ENCODE assay signal across 15 cellular contexts in the genomic region with DNA sequence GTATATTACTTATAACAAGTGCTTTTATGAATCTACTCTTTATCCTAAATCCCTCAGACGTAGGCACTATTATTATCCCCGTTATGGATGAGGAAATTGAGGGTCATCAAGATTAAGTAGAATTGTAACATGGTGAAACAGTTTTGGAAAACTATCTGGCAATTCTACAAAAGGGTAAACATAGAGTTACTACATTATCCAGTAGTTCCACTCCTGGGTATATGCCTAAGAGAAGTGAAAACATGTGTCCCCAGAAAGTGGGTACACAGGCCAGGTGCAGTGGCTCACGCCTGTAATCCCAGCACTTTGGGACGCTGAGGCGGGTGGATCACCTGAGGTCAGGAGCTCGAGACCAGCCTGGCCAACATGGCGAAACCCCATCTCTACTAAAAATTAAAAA. TPM values are rescaled to one million over a fixed set of nuclear protein-coding genes. Genes with fewer than 3 reads are reported as not detected.
A peak's percentile ranks its signal among the peaks of the same experiment; 100 is the strongest.
DNase-seq lines count a peak whose midpoint lies in the region; ATAC-seq, FAIRE-seq and TF ChIP-seq lines count a peak whose summit lies in the region.
"Not testable (repeated sequence)": the region's sequence is repeated elsewhere in the genome, so short reads cannot be mapped to it uniquely, and the experiment has no call there.
"Had no signal": no experiment of that assay in that cellular context is flagged by ENCODE, and none has a peak within 500 bp of the region (broad histone marks: within the 10 kb centered on the region; RNA-seq: fewer than 3 reads in every experiment).

No MANE protein-coding gene starts in this region.

- not testable (repeated sequence) for TF ChIP-seq RAD21 in A549 (conservative IDR thresholded peaks at IDR 0.05 in 1 of 2, IDR thresholded peaks at IDR 0.05 in 1 of 2)
- peak in 1 of 2 donors; percentile 23 for TF ChIP-seq RAD21 in liver (IDR thresholded peaks at IDR 0.05)

- H3K27ac Mint-ChIP-seq in central memory CD8-positive, alpha-beta T cell (ENCODE audit: low read depth) = peak overlapping the region; percentile 61

- not testable (repeated sequence) for H3K36me3 ChIP-seq in right atrium auricular region; liver (ENCODE audit: control insufficient read depth in 4 of 4, insufficient read depth in 3 of 4, low read depth in 1 of 4, low read length in 3 of 4); neutrophil

- not testable (repeated sequence) for TF ChIP-seq CTCF in A549 (IDR thresholded peaks at IDR 0.05); right atrium auricular region (IDR thresholded peaks at IDR 0.05); liver (IDR thresholded peaks at IDR 0.05; ENCODE audit: low read depth, low read length, missing input control); neutrophil (IDR thresholded peaks at IDR 0.05)

- not testable (repeated sequence) for H3K9me3 Mint-ChIP-seq in central memory CD8-positive, alpha-beta T cell

- not testable (repeated sequence) for TF ChIP-seq POLR2A in A549 (IDR thresholded peaks at IDR 0.05; ENCODE audit: low read length)

- FAIRE-seq in A549 (lab: Jason Lieb, UNC) = peak; percentile 88

- POLR2A ChIA-PET in A549 (lab: Yijun Ruan, JAX) = not testable (repeated sequence)

- H3K4me1 Mint-ChIP-seq in central memory CD8-positive, alpha-beta T cell = peaks cover 40% of the 10 kb centered on the region

- H3K4me3 ChIP-seq in A549; right atrium auricular region; liver (ENCODE audit: low read depth in 1 of 3, low read length in 3 of 3); neutrophil (ENCODE audit: low read depth in 1 of 2, low read length in 1 of 2): not testable (repeated sequence)

- H3K27me3 ChIP-seq in right atrium auricular region; liver (ENCODE audit: control insufficient read depth in 4 of 4, insufficient read depth in 4 of 4, low read length in 3 of 4); neutrophil: not testable (repeated sequence)

- not testable (repeated sequence) for H3K4me3 Mint-ChIP-seq in central memory CD8-positive, alpha-beta T cell

- H3K4me1 ChIP-seq in A549 (peaks cover 16% of the 10 kb centered on the region), liver (ENCODE audit: control insufficient read depth in 4 of 4, insufficient read depth in 4 of 4, low read length in 3 of 4) (peaks cover 0 to 15% (median 0%) of the 10 kb centered on the region in 4 donors)
- H3K4me1 ChIP-seq in right atrium auricular region; neutrophil (ENCODE audit: control insufficient read depth in 1 of 2, insufficient read depth in 1 of 2, low read depth in 1 of 2, low read length in 1 of 2): not testable (repeated sequence)

- not testable (repeated sequence) for H3K4me2 ChIP-seq in A549

- H3K36me3 Mint-ChIP-seq in central memory CD8-positive, alpha-beta T cell (ENCODE audit: insufficient read depth) = not testable (repeated sequence)

- WGBS in A549 (ENCODE audit: missing lambda C conversion rate) = 91% methylated on average over 7 of the region's 7 CpGs
- WGBS in liver = 53% methylated on average over 7 of the region's 7 CpGs

- DNase-seq in A549 (ENCODE audit: low read depth in 1 of 2, low spot score in 1 of 2); central memory CD8-positive, alpha-beta T cell (ENCODE audit: low spot score in 2 of 2): not testable (repeated sequence)
- peak; percentile 18 for DNase-seq in right atrium auricular region (ENCODE audit: low spot score)

- H3K27ac ChIP-seq in A549, right atrium auricular region: not testable (repeated sequence)
- H3K27ac ChIP-seq in liver (ENCODE audit: low read depth in 1 of 2, low read length in 2 of 2) (peak overlapping the region in 1 of 2 donors; percentile 49), neutrophil (peak overlapping the region; percentile 15)

- not testable (repeated sequence) for H3K27me3 Mint-ChIP-seq in central memory CD8-positive, alpha-beta T cell

- CTCF ChIA-PET in A549 (lab: Yijun Ruan, JAX) = interaction anchor here (0.6 to 3.2 kb wide), 6 partner anchors 8 to 643 kb away, joined by 3 to 13 read pairs (median 4); partner anchors contain the start of gene KCNH4

- ATAC-seq in A549; central memory CD8-positive, alpha-beta T cell (replicated peaks; ENCODE audit: extremely low read depth, poor library complexity, severe bottlenecking): not testable (repeated sequence)

- TF ChIP-seq EP300 in A549 (IDR thresholded peaks at IDR 0.05) = not testable (repeated sequence)

- H3K9ac ChIP-seq in liver (ENCODE audit: low read depth in 1 of 2, low read length in 2 of 2) = not testable (repeated sequence)

- not testable (repeated sequence) for H3K9me3 ChIP-seq in A549; right atrium auricular region; liver (ENCODE audit: control insufficient read depth in 4 of 4, low read length in 3 of 4); neutrophil

TF ChIP-seq in liver, 16 proteins besides CTCF, POLR2A, EP300 and RAD21 (continues in another document):
- TF ChIP-seq GABPA (IDR thresholded peaks at IDR 0.05 in 1 of 2, conservative IDR thresholded peaks at IDR 0.05 in 1 of 2) (peak in 1 of 2 donors; percentile 35), ATF3 (IDR thresholded peaks at IDR 0.05) (peak; percentile 48), FOXA2 (IDR thresholded peaks at IDR 0.05) (peak; percentile 81), SP1 (IDR thresholded peaks at IDR 0.05) (peak; percentile 42), HNF4A (conservative IDR thresholded peaks at IDR 0.05) (peak; percentile 40 to 60), NR2F2 (IDR thresholded peaks at IDR 0.05) (peak; percentile 37)
- TF ChIP-seq, protein P1, sequence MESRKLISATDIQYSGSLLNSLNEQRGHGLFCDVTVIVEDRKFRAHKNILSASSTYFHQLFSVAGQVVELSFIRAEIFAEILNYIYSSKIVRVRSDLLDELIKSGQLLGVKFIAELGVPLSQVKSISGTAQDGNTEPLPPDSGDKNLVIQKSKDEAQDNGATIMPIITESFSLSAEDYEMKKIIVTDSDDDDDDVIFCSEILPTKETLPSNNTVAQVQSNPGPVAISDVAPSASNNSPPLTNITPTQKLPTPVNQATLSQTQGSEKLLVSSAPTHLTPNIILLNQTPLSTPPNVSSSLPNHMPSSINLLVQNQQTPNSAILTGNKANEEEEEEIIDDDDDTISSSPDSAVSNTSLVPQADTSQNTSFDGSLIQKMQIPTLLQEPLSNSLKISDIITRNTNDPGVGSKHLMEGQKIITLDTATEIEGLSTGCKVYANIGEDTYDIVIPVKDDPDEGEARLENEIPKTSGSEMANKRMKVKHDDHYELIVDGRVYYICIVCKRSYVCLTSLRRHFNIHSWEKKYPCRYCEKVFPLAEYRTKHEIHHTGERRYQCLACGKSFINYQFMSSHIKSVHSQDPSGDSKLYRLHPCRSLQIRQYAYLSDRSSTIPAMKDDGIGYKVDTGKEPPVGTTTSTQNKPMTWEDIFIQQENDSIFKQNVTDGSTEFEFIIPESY (IDR thresholded peaks at IDR 0.05) = peak; percentile 72

RNA-seq across cellular contexts. Expression of gene STAT5B, which starts 36.6 kb away (rescaled TPM):
- polyA plus RNA-seq in A549 (2011; rRNA removed) (37.6 and 51.7 TPM in 2 replicates), A549 (2017; fragmentation: RNase III; extraction: RNeasy Plus Mini Kit Qiagen cat#74134 plus additional on column Dnase treatment) (29.4 to 33.1 TPM (median 31.2 TPM) in 3 replicates), liver (10 to 100 TPM in 1 of 2 donors, 1 to 10 TPM in 1; 6.7 to 12.1 TPM)
- 24.8 and 30.3 TPM in 2 replicates for polyA plus RNA-seq in A549 (2012; cell fraction: cytosol; rRNA removed)
- polyA plus RNA-seq in A549 (2012; cell fraction: nucleus; rRNA removed) = 66.8 and 69.5 TPM in 2 replicates
- 41.5 and 41.7 TPM in 2 replicates for polyA minus RNA-seq in A549 (2011; rRNA and poly(A)+ RNA removed)
- total RNA-seq in right atrium auricular region (10 to 100 TPM; 31.4 to 49.1 TPM), liver (10 to 100 TPM; 31.0 to 33.9 TPM)

RNA-seq across cellular contexts. Expression of gene GHDC, which starts 45.3 kb away (rescaled TPM):
- polyA plus RNA-seq in A549 (2011; rRNA removed) (12.3 and 14.2 TPM in 2 replicates), A549 (2017; fragmentation: RNase III; extraction: RNeasy Plus Mini Kit Qiagen cat#74134 plus additional on column Dnase treatment) (19.4 to 25.7 TPM (median 23.4 TPM) in 3 replicates), liver (10 to 100 TPM; 10.5 to 14.2 TPM)
- polyA plus RNA-seq in A549 (2012; cell fraction: cytosol; rRNA removed) = 10.2 and 15.0 TPM in 2 replicates
- 32.5 and 54.6 TPM in 2 replicates for polyA plus RNA-seq in A549 (2012; cell fraction: nucleus; rRNA removed)
- polyA minus RNA-seq in A549 (2011; rRNA and poly(A)+ RNA removed) = 13.2 and 13.7 TPM in 2 replicates
- total RNA-seq in right atrium auricular region (10 to 100 TPM; 13.1 to 19.3 TPM), liver (10 to 100 TPM; 10.0 to 17.6 TPM)

RNA-seq across cellular contexts. Expression of gene STAT5A, which starts 48.7 kb away (rescaled TPM):
- polyA plus RNA-seq in A549 (2011; rRNA removed) (2.2 and 3.1 TPM in 2 replicates), A549 (2017; fragmentation: RNase III; extraction: RNeasy Plus Mini Kit Qiagen cat#74134 plus additional on column Dnase treatment) (3.9 to 4.4 TPM (median 4.0 TPM) in 3 replicates), liver (1 to 10 TPM; 1.7 to 4.0 TPM)
- polyA plus RNA-seq in A549 (2012; cell fraction: cytosol; rRNA removed) = 2.6 and 3.3 TPM in 2 replicates
- 5.6 and 7.9 TPM in 2 replicates for polyA plus RNA-seq in A549 (2012; cell fraction: nucleus; rRNA removed)
- 2.9 and 4.3 TPM in 2 replicates for polyA minus RNA-seq in A549 (2011; rRNA and poly(A)+ RNA removed)
- total RNA-seq in right atrium auricular region (10 to 100 TPM; 16.9 to 51.2 TPM), liver (10 to 100 TPM; 13.7 to 37.7 TPM)

RNA-seq across cellular contexts. Expression of gene HCRT, which starts 54.3 kb away (rescaled TPM):
- polyA plus RNA-seq in A549 (2011; rRNA removed) = not detected in 2 replicates
- polyA plus RNA-seq in A549 (2012; cell fraction: cytosol; rRNA removed) = not detected in 2 replicates
- polyA plus RNA-seq in A549 (2012; cell fraction: nucleus; rRNA removed) = not detected in 2 replicates
- 0.18 TPM in 1 of 3 replicates, not detected in the others for polyA plus RNA-seq in A549 (2017; fragmentation: RNase III; extraction: RNeasy Plus Mini Kit Qiagen cat#74134 plus additional on column Dnase treatment)
- not detected in 2 replicates for polyA minus RNA-seq in A549 (2011; rRNA and poly(A)+ RNA removed)
- not detected for total RNA-seq in right atrium auricular region
- total RNA-seq in liver = not detected
- polyA plus RNA-seq in liver = not detected
- total RNA-seq: A172; A673; CD4-positive, alpha-beta memory T cell; CD4-positive, CD25-positive, alpha-beta regulatory T cell; CD8-positive, alpha-beta memory T cell; Daoy; G401 had no signal
- polyA plus RNA-seq: AG04450; CD14-positive monocyte; CD4-positive, alpha-beta memory T cell; CD4-positive, CD25-positive, alpha-beta regulatory T cell; CD8-positive, alpha-beta memory T cell; GM12878 had no signal

RNA-seq across cellular contexts. Expression of gene KCNH4, which starts 58.6 kb away (rescaled TPM):
- polyA plus RNA-seq in A549 (2011; rRNA removed) = 0.24 and 0.25 TPM in 2 replicates
- polyA plus RNA-seq in A549 (2012; cell fraction: cytosol; rRNA removed) = 0.65 and 0.91 TPM in 2 replicates
- polyA plus RNA-seq in A549 (2012; cell fraction: nucleus; rRNA removed) = 2.0 TPM in 2 replicates
- polyA plus RNA-seq in A549 (2017; fragmentation: RNase III; extraction: RNeasy Plus Mini Kit Qiagen cat#74134 plus additional on column Dnase treatment) = 0.37 to 0.40 TPM (median 0.39 TPM) in 3 replicates
- 0.68 and 0.74 TPM in 2 replicates for polyA minus RNA-seq in A549 (2011; rRNA and poly(A)+ RNA removed)
- under 1 TPM; 0.15 to 0.35 TPM for total RNA-seq in right atrium auricular region
- not detected for total RNA-seq in liver
- under 1 TPM in 1 of 2 donors, not detected in 1; 0.01 TPM for polyA plus RNA-seq in liver
- total RNA-seq: A172, G401 had no signal
- polyA plus RNA-seq: CD14-positive monocyte; CD4-positive, alpha-beta memory T cell; CD4-positive, CD25-positive, alpha-beta regulatory T cell; CD8-positive, alpha-beta memory T cell had no signal
